ENCODE assay signal across 22 cellular contexts in genomic region chr20:8657664-8658063, GRCh38.
"Had no signal": no experiment of that assay in that cellular context is flagged by ENCODE, and none has a peak within 500 bp of the region (broad histone marks: within the 10 kb centered on the region; RNA-seq: fewer than 3 reads in every experiment).

No MANE protein-coding gene starts in this region.

- H3K4me3 ChIP-seq: coronary artery, dorsolateral prefrontal cortex, esophagus muscularis mucosa, gastroesophageal sphincter, heart left ventricle, left lung, lower lobe of right lung, mucosa of descending colon had no signal

- FAIRE-seq: endothelial cell of umbilical vein, frontal cortex, islet of Langerhans, keratinocyte had no signal

- H3K36me3 ChIP-seq: heart left ventricle, left lung, lower lobe of right lung had no signal

- DNase-seq: dermis blood vessel endothelial cell; dorsolateral prefrontal cortex; effector CD4-positive, alpha-beta T cell; effector memory CD4-positive, alpha-beta T cell; foreskin keratinocyte; heart left ventricle; hippocampal formation; left cardiac atrium; left lung; left ventricle myocardium superior; lower lobe of right lung; mesenchymal stem cell; mucosa of descending colon; naive B cell; naive thymus-derived CD8-positive, alpha-beta T cell had no signal

- H3K9me3 ChIP-seq: esophagus muscularis mucosa, gastroesophageal sphincter, heart left ventricle, left lung, lower lobe of right lung, mucosa of descending colon had no signal

- H3K27me3 ChIP-seq: dorsolateral prefrontal cortex, esophagus muscularis mucosa, foreskin keratinocyte, gastroesophageal sphincter, heart left ventricle, left lung had no signal

- H3K27ac ChIP-seq: coronary artery, dorsolateral prefrontal cortex, esophagus muscularis mucosa, foreskin keratinocyte, gastroesophageal sphincter, left lung, lower lobe of right lung had no signal

- H3K4me1 ChIP-seq: foreskin keratinocyte, left lung, lower lobe of right lung had no signal

- ATAC-seq: foreskin keratinocyte; gastroesophageal sphincter; heart left ventricle; left cardiac atrium; left lung; left ventricle myocardium superior; lower lobe of right lung; mucosa of descending colon; naive thymus-derived CD8-positive, alpha-beta T cell had no signal
